Comparison of ENCODE assay signal across 8 cellular contexts in genomic region chr6:36873612-36874011, GRCh38. TPM values are rescaled to one million over a fixed set of nuclear protein-coding genes. Genes with fewer than 3 reads are reported as not detected.
DNase-seq lines count a peak whose midpoint lies in the region; ATAC-seq and TF ChIP-seq lines count a peak whose summit lies in the region.

No MANE protein-coding gene starts in this region.

- no peaks in the 10 kb centered on the region for H3K36me3 ChIP-seq in uterus

- POLR2A ChIA-PET in activated CD4-positive, alpha-beta T cell treated with anti-CD3 and anti-CD28 coated beads, Interleukin-2, amount 10 ng/mL, durations not matched to agents 7 days and 5 days (lab: Charles Lee) = interaction anchor here (0.7 kb wide), 1 partner anchor 39 kb away, joined by 3 read pairs; no protein-coding TSS in a partner anchor

- peak overlapping the region; percentile 88 for H3K4me3 Mint-ChIP-seq in activated CD4-positive, alpha-beta T cell treated with anti-CD3 and anti-CD28 coated beads, Interleukin-2, amount 10 ng/mL, durations not matched to agents 7 days and 5 days

- TF ChIP-seq CTCF in epithelial cell of esophagus (IDR thresholded peaks at IDR 0.05; ENCODE audit: insufficient read depth, low read depth, low read length, missing control alignments) (peak; percentile 53), uterus (IDR thresholded peaks at IDR 0.05) (no peak)

- H3K27ac ChIP-seq in uterus = no peak overlapping the region

- H3K9me3 ChIP-seq in uterus = no peaks in the 10 kb centered on the region

- ATAC-seq in HG03175 (IDR thresholded peaks at IDR 0.05; ENCODE audit: unreplicated experiment) = no peak

- peaks cover 4% of the 10 kb centered on the region for H3K27me3 Mint-ChIP-seq in activated CD4-positive, alpha-beta T cell treated with anti-CD3 and anti-CD28 coated beads, Interleukin-2, amount 10 ng/mL, durations not matched to agents 7 days and 5 days

- H3K4me3 ChIP-seq in epithelial cell of esophagus (ENCODE audit: low read length) (peak overlapping the region; percentile 93), uterus (peak overlapping the region in 1 of 2 donors; percentile 95)

- H3K27me3 ChIP-seq in uterus = no peaks in the 10 kb centered on the region

- H3K27ac Mint-ChIP-seq in activated CD4-positive, alpha-beta T cell treated with anti-CD3 and anti-CD28 coated beads, Interleukin-2, amount 10 ng/mL, durations not matched to agents 7 days and 5 days = peak overlapping the region; percentile 97

- CTCF ChIA-PET in activated CD4-positive, alpha-beta T cell treated with anti-CD3 and anti-CD28 coated beads, Interleukin-2, amount 10 ng/mL, durations not matched to agents 7 days and 5 days (lab: Charles Lee) = interaction anchor here (0.7 to 6.2 kb wide), 14 partner anchors 10 to 204 kb away, joined by 3 to 77 read pairs (median 4); partner anchors contain the start of gene C6orf89

- peaks cover 0 to 5% of the 10 kb centered on the region in 2 donors for H3K4me1 ChIP-seq in uterus

- no peak for TF ChIP-seq POLR2A in uterus (IDR thresholded peaks at IDR 0.05)

- intact Hi-C loops in uterus (cut with DNase I; ENCODE audit: low total_unique reads) = no loop called here

- peaks cover 25% of the 10 kb centered on the region for H3K36me3 Mint-ChIP-seq in activated CD4-positive, alpha-beta T cell treated with anti-CD3 and anti-CD28 coated beads, Interleukin-2, amount 10 ng/mL, durations not matched to agents 7 days and 5 days (ENCODE audit: low read depth)

- H3K4me1 Mint-ChIP-seq in activated CD4-positive, alpha-beta T cell treated with anti-CD3 and anti-CD28 coated beads, Interleukin-2, amount 10 ng/mL, durations not matched to agents 7 days and 5 days = peaks cover 64% of the 10 kb centered on the region

- H3K9me3 Mint-ChIP-seq in activated CD4-positive, alpha-beta T cell treated with anti-CD3 and anti-CD28 coated beads, Interleukin-2, amount 10 ng/mL, durations not matched to agents 7 days and 5 days = no peaks in the 10 kb centered on the region

- peak; percentile 24 for DNase-seq in activated CD4-positive, alpha-beta T cell treated with anti-CD3 and anti-CD28 coated beads, Interleukin-2, amount 10 ng/mL, durations not matched to agents 7 days and 5 days
- no peak for DNase-seq in activated CD4-positive, alpha-beta T cell treated with anti-CD3 and anti-CD28 coated beads, Interleukin-2, amount 50 U/mL, for 48 hours
- DNase-seq in OCI-M1 (lab: John Stamatoyannopoulos, UW) (peak; percentile 51), epithelial cell of esophagus (ENCODE audit: low read depth) (peak; percentile 40), renal cortical epithelial cell (ENCODE audit: low read depth) (peak; percentile 28), NCI-H2107 treated with DMSO at 0.1 percent for 48 hours (lab: John Stamatoyannopoulos, UW; ENCODE audit: unreplicated experiment) (no peak), uterus (no peak)

RNA-seq across cellular contexts. Expression of gene PPIL1, which starts 1.0 kb away (rescaled TPM):
- total RNA-seq in activated CD4-positive, alpha-beta T cell treated with anti-CD3 and anti-CD28 coated beads, Interleukin-2, amount 10 ng/mL, durations not matched to agents 7 days and 5 days = 10 to 100 TPM; 27.0 to 29.3 TPM
- total RNA-seq in renal cortical epithelial cell (29.6 and 50.5 TPM in 2 replicates), uterus (10 to 100 TPM; 22.8 to 36.0 (median 27.5) TPM)

RNA-seq across cellular contexts. Expression of gene C6orf89, which starts 12.1 kb away (rescaled TPM):
- 10 to 100 TPM; 47.5 to 58.1 TPM for total RNA-seq in activated CD4-positive, alpha-beta T cell treated with anti-CD3 and anti-CD28 coated beads, Interleukin-2, amount 10 ng/mL, durations not matched to agents 7 days and 5 days
- total RNA-seq in renal cortical epithelial cell = 41.5 and 48.2 TPM in 2 replicates
- total RNA-seq in uterus = 10 to 100 TPM; 21.3 to 67.9 (median 42.6) TPM

RNA-seq across cellular contexts. Expression of gene CPNE5, which starts 34.4 kb away (rescaled TPM):
- under 1 TPM; 0.47 to 1.00 TPM for total RNA-seq in activated CD4-positive, alpha-beta T cell treated with anti-CD3 and anti-CD28 coated beads, Interleukin-2, amount 10 ng/mL, durations not matched to agents 7 days and 5 days
- total RNA-seq in renal cortical epithelial cell (0.15 and 0.17 TPM in 2 replicates), uterus (10 to 100 TPM in 3 of 4 donors, 1 to 10 TPM in 1; 9.5 to 33.8 (median 12.2) TPM)

Comparison
In these comparisons a context has a peak if more than half of its experiments do, and no peak if none do; other contexts are left out.
1. DNase-seq: peak in activated CD4-positive, alpha-beta T cell treated with anti-CD3 and anti-CD28 coated beads, Interleukin-2, amount 10 ng/mL, durations not matched to agents 7 days and 5 days (single experiment), OCI-M1 (single experiment), epithelial cell of esophagus (single experiment) and renal cortical epithelial cell (single experiment); none in activated CD4-positive, alpha-beta T cell treated with anti-CD3 and anti-CD28 coated beads, Interleukin-2, amount 50 U/mL, for 48 hours (0 of 2), NCI-H2107 treated with DMSO at 0.1 percent for 48 hours (single experiment) and uterus (0 of 2).